ENCODE assay signal across 1 cellular context in the genomic region with DNA sequence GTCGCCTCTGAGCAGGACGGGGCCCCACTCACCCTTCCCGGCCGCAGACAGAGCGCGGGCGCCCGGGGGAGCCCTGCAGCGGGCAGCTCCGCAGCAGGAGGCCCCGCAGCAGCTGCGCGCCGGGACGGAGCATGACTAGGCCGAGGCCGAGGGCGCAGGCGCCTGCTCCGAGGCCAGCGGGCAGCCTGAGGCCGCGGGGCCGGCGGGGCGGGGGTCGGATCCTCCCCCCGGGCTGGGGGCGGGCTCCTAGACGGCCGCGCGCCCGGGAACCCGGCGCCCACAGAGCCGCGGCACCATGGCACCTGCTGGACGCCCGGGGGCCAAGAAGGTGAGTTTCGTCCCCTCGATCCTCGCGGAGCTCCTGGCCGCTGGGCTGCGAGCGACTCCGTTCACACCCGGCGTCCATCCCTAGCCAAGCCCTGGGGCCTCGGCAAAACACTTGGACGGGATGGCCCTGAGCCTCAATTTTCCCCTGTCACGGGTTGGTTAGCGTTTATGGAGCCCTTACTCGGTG.
TF ChIP-seq lines count a peak whose summit lies in the region.

A gene with protein sequence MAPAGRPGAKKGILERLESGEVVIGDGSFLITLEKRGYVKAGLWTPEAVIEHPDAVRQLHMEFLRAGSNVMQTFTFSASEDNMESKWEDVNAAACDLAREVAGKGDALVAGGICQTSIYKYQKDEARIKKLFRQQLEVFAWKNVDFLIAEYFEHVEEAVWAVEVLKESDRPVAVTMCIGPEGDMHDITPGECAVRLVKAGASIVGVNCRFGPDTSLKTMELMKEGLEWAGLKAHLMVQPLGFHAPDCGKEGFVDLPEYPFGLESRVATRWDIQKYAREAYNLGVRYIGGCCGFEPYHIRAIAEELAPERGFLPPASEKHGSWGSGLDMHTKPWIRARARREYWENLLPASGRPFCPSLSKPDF (plus strand): TSS at position 280 of the 514 bp plus-strand sequence. CDS start 16 bp downstream, at position 296.
A gene (minus strand): TSS at position 187 of the 514 bp plus-strand sequence. CDS start 54 bp downstream, at position 133.

TF ChIP-seq in K562, 482 proteins besides CTCF, POLR2A, EP300 and RAD21 (continued from another document):
- TF ChIP-seq, protein P1, sequence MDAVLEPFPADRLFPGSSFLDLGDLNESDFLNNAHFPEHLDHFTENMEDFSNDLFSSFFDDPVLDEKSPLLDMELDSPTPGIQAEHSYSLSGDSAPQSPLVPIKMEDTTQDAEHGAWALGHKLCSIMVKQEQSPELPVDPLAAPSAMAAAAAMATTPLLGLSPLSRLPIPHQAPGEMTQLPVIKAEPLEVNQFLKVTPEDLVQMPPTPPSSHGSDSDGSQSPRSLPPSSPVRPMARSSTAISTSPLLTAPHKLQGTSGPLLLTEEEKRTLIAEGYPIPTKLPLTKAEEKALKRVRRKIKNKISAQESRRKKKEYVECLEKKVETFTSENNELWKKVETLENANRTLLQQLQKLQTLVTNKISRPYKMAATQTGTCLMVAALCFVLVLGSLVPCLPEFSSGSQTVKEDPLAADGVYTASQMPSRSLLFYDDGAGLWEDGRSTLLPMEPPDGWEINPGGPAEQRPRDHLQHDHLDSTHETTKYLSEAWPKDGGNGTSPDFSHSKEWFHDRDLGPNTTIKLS (IDR thresholded peaks at IDR 0.05; ENCODE audit: borderline replicate concordance, low read depth) = no peak
- TF ChIP-seq HIVEP1 (CRISPR knock-in tag; IDR thresholded peaks at IDR 0.05) (no peak), GABPA (tag; conservative IDR thresholded peaks at IDR 0.05; ENCODE audit: low read depth) (no peak), XRCC4 (IDR thresholded peaks at IDR 0.05; ENCODE audit: extremely low read depth, insufficient read depth, insufficient read length) (no peak), SMAD4 (CRISPR knock-in tag; conservative IDR thresholded peaks at IDR 0.05) (no peak), BRD4 (IDR thresholded peaks at IDR 0.05) (no peak), TCF3 (CRISPR knock-in tag; IDR thresholded peaks at IDR 0.05) (no peak), ZNF197 (CRISPR knock-in tag; IDR thresholded peaks at IDR 0.05; ENCODE audit: low read depth) (no peak), HDAC2 (IDR thresholded peaks at IDR 0.05) (no peak)
- TF ChIP-seq, protein P2, sequence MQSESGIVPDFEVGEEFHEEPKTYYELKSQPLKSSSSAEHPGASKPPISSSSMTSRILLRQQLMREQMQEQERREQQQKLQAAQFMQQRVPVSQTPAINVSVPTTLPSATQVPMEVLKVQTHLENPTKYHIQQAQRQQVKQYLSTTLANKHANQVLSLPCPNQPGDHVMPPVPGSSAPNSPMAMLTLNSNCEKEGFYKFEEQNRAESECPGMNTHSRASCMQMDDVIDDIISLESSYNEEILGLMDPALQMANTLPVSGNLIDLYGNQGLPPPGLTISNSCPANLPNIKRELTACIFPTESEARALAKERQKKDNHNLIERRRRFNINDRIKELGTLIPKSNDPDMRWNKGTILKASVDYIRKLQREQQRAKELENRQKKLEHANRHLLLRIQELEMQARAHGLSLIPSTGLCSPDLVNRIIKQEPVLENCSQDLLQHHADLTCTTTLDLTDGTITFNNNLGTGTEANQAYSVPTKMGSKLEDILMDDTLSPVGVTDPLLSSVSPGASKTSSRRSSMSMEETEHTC (IDR thresholded peaks at IDR 0.05) = no peak
- TF ChIP-seq, protein P3, sequence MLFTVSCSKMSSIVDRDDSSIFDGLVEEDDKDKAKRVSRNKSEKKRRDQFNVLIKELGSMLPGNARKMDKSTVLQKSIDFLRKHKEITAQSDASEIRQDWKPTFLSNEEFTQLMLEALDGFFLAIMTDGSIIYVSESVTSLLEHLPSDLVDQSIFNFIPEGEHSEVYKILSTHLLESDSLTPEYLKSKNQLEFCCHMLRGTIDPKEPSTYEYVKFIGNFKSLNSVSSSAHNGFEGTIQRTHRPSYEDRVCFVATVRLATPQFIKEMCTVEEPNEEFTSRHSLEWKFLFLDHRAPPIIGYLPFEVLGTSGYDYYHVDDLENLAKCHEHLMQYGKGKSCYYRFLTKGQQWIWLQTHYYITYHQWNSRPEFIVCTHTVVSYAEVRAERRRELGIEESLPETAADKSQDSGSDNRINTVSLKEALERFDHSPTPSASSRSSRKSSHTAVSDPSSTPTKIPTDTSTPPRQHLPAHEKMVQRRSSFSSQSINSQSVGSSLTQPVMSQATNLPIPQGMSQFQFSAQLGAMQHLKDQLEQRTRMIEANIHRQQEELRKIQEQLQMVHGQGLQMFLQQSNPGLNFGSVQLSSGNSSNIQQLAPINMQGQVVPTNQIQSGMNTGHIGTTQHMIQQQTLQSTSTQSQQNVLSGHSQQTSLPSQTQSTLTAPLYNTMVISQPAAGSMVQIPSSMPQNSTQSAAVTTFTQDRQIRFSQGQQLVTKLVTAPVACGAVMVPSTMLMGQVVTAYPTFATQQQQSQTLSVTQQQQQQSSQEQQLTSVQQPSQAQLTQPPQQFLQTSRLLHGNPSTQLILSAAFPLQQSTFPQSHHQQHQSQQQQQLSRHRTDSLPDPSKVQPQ (CRISPR knock-in tag; IDR thresholded peaks at IDR 0.05; ENCODE audit: borderline replicate concordance) = no peak
- TF ChIP-seq, protein P4, sequence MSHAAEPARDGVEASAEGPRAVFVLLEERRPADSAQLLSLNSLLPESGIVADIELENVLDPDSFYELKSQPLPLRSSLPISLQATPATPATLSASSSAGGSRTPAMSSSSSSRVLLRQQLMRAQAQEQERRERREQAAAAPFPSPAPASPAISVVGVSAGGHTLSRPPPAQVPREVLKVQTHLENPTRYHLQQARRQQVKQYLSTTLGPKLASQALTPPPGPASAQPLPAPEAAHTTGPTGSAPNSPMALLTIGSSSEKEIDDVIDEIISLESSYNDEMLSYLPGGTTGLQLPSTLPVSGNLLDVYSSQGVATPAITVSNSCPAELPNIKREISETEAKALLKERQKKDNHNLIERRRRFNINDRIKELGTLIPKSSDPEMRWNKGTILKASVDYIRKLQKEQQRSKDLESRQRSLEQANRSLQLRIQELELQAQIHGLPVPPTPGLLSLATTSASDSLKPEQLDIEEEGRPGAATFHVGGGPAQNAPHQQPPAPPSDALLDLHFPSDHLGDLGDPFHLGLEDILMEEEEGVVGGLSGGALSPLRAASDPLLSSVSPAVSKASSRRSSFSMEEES (CRISPR knock-in tag; IDR thresholded peaks at IDR 0.05) = no peak
- TF ChIP-seq, protein P5, sequence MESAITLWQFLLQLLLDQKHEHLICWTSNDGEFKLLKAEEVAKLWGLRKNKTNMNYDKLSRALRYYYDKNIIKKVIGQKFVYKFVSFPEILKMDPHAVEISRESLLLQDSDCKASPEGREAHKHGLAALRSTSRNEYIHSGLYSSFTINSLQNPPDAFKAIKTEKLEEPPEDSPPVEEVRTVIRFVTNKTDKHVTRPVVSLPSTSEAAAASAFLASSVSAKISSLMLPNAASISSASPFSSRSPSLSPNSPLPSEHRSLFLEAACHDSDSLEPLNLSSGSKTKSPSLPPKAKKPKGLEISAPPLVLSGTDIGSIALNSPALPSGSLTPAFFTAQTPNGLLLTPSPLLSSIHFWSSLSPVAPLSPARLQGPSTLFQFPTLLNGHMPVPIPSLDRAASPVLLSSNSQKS (CRISPR knock-in tag; IDR thresholded peaks at IDR 0.05) = no peak
- TF ChIP-seq, protein P6, sequence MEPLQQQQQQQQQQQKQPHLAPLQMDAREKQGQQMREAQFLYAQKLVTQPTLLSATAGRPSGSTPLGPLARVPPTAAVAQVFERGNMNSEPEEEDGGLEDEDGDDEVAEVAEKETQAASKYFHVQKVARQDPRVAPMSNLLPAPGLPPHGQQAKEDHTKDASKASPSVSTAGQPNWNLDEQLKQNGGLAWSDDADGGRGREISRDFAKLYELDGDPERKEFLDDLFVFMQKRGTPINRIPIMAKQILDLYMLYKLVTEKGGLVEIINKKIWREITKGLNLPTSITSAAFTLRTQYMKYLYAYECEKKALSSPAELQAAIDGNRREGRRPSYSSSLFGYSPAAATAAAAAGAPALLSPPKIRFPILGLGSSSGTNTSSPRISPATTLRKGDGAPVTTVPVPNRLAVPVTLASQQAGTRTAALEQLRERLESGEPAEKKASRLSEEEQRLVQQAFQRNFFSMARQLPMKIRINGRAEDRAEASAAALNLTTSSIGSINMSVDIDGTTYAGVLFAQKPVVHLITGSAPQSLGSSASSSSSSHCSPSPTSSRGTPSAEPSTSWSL (CRISPR knock-in tag; IDR thresholded peaks at IDR 0.05; ENCODE audit: borderline replicate concordance) = no peak
TF ChIP-seq in K562: peak in this region for 0.
